ENCODE assay signal across 1 cellular context in the genomic region with DNA sequence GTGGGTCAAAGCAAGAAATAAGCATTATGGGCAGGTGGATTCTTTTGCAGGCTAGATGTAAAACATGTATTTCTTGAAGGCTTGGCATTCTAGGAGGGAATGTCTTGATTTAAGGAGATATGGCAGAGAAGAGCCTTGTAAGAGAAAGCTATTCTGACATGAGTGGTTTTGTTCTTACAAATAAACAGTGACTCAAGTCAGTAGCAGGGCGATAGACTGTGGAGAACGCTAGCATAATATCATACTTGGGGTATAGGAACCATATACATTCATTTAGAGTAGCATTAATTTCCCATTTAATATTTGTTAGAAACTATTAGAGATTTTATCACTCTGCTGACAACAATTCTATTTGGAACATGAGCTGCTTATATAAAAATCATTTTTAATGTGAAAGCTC.
TF ChIP-seq lines count a peak whose summit lies in the region.

No MANE protein-coding gene starts in this region.

TF ChIP-seq in GM23338, 12 proteins besides CTCF, POLR2A, EP300 and RAD21 (continued from another document):
- TF ChIP-seq REST (IDR thresholded peaks at IDR 0.05; ENCODE audit: unreplicated experiment): no peak
- no peak for TF ChIP-seq JUNB (IDR thresholded peaks at IDR 0.05; ENCODE audit: unreplicated experiment)
- TF ChIP-seq NANOG (IDR thresholded peaks at IDR 0.05; ENCODE audit: borderline replicate concordance): no peak
- no peak for TF ChIP-seq CREB1 (CRISPR knock-in tag; IDR thresholded peaks at IDR 0.05; ENCODE audit: low read depth)
- TF ChIP-seq ZNF114 (CRISPR knock-in tag; IDR thresholded peaks at IDR 0.05): no peak
